Comparison of ENCODE assay signal across 14 cellular contexts in genomic region chr16:31451201-31451600, GRCh38. TPM values are rescaled to one million over a fixed set of nuclear protein-coding genes. Genes with fewer than 3 reads are reported as not detected.
DNase-seq lines count a peak whose midpoint lies in the region; TF ChIP-seq lines count a peak whose summit lies in the region.
"Had no signal": no experiment of that assay in that cellular context is flagged by ENCODE, and none has a peak within 500 bp of the region (broad histone marks: within the 10 kb centered on the region; RNA-seq: fewer than 3 reads in every experiment).

No MANE protein-coding gene starts in this region.

- no peak overlapping the region for H3K4me3 Mint-ChIP-seq in Calu3 (ENCODE audit: low read depth, unreplicated experiment)
- no peak overlapping the region for H3K4me3 Mint-ChIP-seq in activated T-helper 2 cell treated with anti-CD3 and anti-CD28 coated beads, Interferon-gamma antibody, Interleukin-2, Interleukin-4, amounts not matched to agents 10 μg/mL and 5 μg/mL and 100 μg/mL, durations not matched to agents 14 hours and 24 hours and 36 hours (ENCODE audit: low read depth)
- H3K4me3 Mint-ChIP-seq: activated T-helper 1 cell treated with anti-CD3 and anti-CD28 coated beads, Interleukin-12 subunit alpha, Interleukin-12 subunit beta, Interleukin-2, Interleukin-4 antibody, amounts not matched to agents 30 ng/mL and 10 ng/mL and 1 ng/mL, durations not matched to agents 14 hours and 24 hours and 36 hours had no signal

- no peaks in the 10 kb centered on the region for H3K9me3 Mint-ChIP-seq in Calu3 (ENCODE audit: low read depth, unreplicated experiment)
- no peaks in the 10 kb centered on the region for H3K9me3 Mint-ChIP-seq in activated T-helper 2 cell treated with anti-CD3 and anti-CD28 coated beads, Interferon-gamma antibody, Interleukin-2, Interleukin-4, amounts not matched to agents 10 μg/mL and 5 μg/mL and 100 μg/mL, durations not matched to agents 14 hours and 24 hours and 36 hours
- H3K9me3 Mint-ChIP-seq: activated T-helper 1 cell treated with anti-CD3 and anti-CD28 coated beads, Interleukin-12 subunit alpha, Interleukin-12 subunit beta, Interleukin-2, Interleukin-4 antibody, amounts not matched to agents 30 ng/mL and 10 ng/mL and 1 ng/mL, durations not matched to agents 14 hours and 24 hours and 36 hours; naive thymus-derived CD8-positive, alpha-beta T cell had no signal

- intact Hi-C loops in Calu3 (cut with micrococcal nuclease; ENCODE audit: unreplicated experiment) (loop anchor here (5.0 to 10.0 kb wide), 3 partner anchors 36 to 416 kb away; no protein-coding TSS in a partner anchor), esophagus muscularis mucosa (cut with DNase I) (loop anchor here (10.0 kb wide), 1 partner anchor 414 kb away; no protein-coding TSS in a partner anchor)
- intact Hi-C loops in activated T-helper 2 cell treated with anti-CD3 and anti-CD28 coated beads, Interferon-gamma antibody, Interleukin-2, Interleukin-4, amounts not matched to agents 10 μg/mL and 5 μg/mL and 100 μg/mL, durations not matched to agents 14 hours and 24 hours and 36 hours (cut with micrococcal nuclease): loop anchor here (10.0 kb wide), 1 partner anchor 266 kb away; the partner anchor contains the start of gene FUS

- H3K9me3 ChIP-seq in esophagus muscularis mucosa: no peaks in the 10 kb centered on the region
- H3K9me3 ChIP-seq: lower lobe of right lung had no signal

- peaks cover 50 to 55% (median 53%) of the 10 kb centered on the region in 4 donors for H3K4me1 ChIP-seq in esophagus muscularis mucosa

- peaks cover 21% of the 10 kb centered on the region for H3K4me1 Mint-ChIP-seq in Calu3 (ENCODE audit: low read depth, unreplicated experiment)
- peaks cover 19% of the 10 kb centered on the region for H3K4me1 Mint-ChIP-seq in activated T-helper 2 cell treated with anti-CD3 and anti-CD28 coated beads, Interferon-gamma antibody, Interleukin-2, Interleukin-4, amounts not matched to agents 10 μg/mL and 5 μg/mL and 100 μg/mL, durations not matched to agents 14 hours and 24 hours and 36 hours (ENCODE audit: low read depth)

- H3K27ac ChIP-seq in esophagus muscularis mucosa (replicated peaks in 1 of 4): peak overlapping the region in 3 of 4 donors; percentile 58 to 67 (median 66)
- peak overlapping the region in 11 of 21 experiments; percentile 7 to 85 (median 79) for H3K27ac ChIP-seq in skin epidermis
- H3K27ac ChIP-seq: coronary artery, lower lobe of right lung had no signal

- H3K27me3 Mint-ChIP-seq in Calu3 (ENCODE audit: unreplicated experiment): no peaks in the 10 kb centered on the region
- no peaks in the 10 kb centered on the region for H3K27me3 Mint-ChIP-seq in activated T-helper 2 cell treated with anti-CD3 and anti-CD28 coated beads, Interferon-gamma antibody, Interleukin-2, Interleukin-4, amounts not matched to agents 10 μg/mL and 5 μg/mL and 100 μg/mL, durations not matched to agents 14 hours and 24 hours and 36 hours (ENCODE audit: low read depth)
- H3K27me3 Mint-ChIP-seq: naive thymus-derived CD8-positive, alpha-beta T cell had no signal

- WGBS in esophagus muscularis mucosa: 84% methylated on average over 5 of the region's 5 CpGs

- TF ChIP-seq POLR2A in Raji (IDR thresholded peaks at IDR 0.05; ENCODE audit: insufficient read depth, low read depth, low read length) (0 out of 2 replicates have a peak, but pooled peaks have one; percentile 11), esophagus muscularis mucosa (IDR thresholded peaks at IDR 0.05; ENCODE audit: low read depth) (no peak)

- no TSS peak for BruUV-seq in Calu3 (replicated peaks; lab: Mats Ljungman, UMichigan)

- H3K4me3 ChIP-seq in esophagus muscularis mucosa: no peak overlapping the region
- H3K4me3 ChIP-seq in skin epidermis: no peak overlapping the region
- H3K4me3 ChIP-seq: coronary artery, lower lobe of right lung had no signal

- peaks cover 0 to 5% (median 2%) of the 10 kb centered on the region in 4 donors for H3K36me3 ChIP-seq in esophagus muscularis mucosa

- H3K27ac Mint-ChIP-seq in Calu3 (ENCODE audit: unreplicated experiment): peak overlapping the region; percentile 11
- no peak overlapping the region for H3K27ac Mint-ChIP-seq in activated T-helper 2 cell treated with anti-CD3 and anti-CD28 coated beads, Interferon-gamma antibody, Interleukin-2, Interleukin-4, amounts not matched to agents 10 μg/mL and 5 μg/mL and 100 μg/mL, durations not matched to agents 14 hours and 24 hours and 36 hours
- H3K27ac Mint-ChIP-seq: activated T-helper 1 cell treated with anti-CD3 and anti-CD28 coated beads, Interleukin-12 subunit alpha, Interleukin-12 subunit beta, Interleukin-2, Interleukin-4 antibody, amounts not matched to agents 30 ng/mL and 10 ng/mL and 1 ng/mL, durations not matched to agents 14 hours and 24 hours and 36 hours had no signal

- TF ChIP-seq CTCF in Calu3 (IDR thresholded peaks at IDR 0.05; ENCODE audit: unreplicated experiment) (no peak), esophagus muscularis mucosa (IDR thresholded peaks at IDR 0.05) (no peak)

- no peaks in the 10 kb centered on the region for H3K27me3 ChIP-seq in esophagus muscularis mucosa

- peaks cover 35% of the 10 kb centered on the region for H3K36me3 Mint-ChIP-seq in Calu3 (ENCODE audit: insufficient read depth, unreplicated experiment)
- H3K36me3 Mint-ChIP-seq in activated T-helper 2 cell treated with anti-CD3 and anti-CD28 coated beads, Interferon-gamma antibody, Interleukin-2, Interleukin-4, amounts not matched to agents 10 μg/mL and 5 μg/mL and 100 μg/mL, durations not matched to agents 14 hours and 24 hours and 36 hours (ENCODE audit: low read depth): peaks cover 19% of the 10 kb centered on the region
- H3K36me3 Mint-ChIP-seq: naive thymus-derived CD8-positive, alpha-beta T cell had no signal

- CTCF ChIA-PET in Calu3 (lab: Charles Lee): interaction anchor here (0.6 to 1.7 kb wide), 9 partner anchors 8 to 466 kb away, joined by 3 to 11 read pairs (median 3); partner anchors contain the start of genes HSD3B7, KAT8, ZNF267 and ZNF843

- no peak for TF ChIP-seq EP300 in esophagus muscularis mucosa (IDR thresholded peaks at IDR 0.05)

- DNase-seq in Calu3 (no peak), esophagus muscularis mucosa (ENCODE audit: extremely low spot score) (no peak), C1 segment of cervical spinal cord (lab: John Stamatoyannopoulos, UW) (no peak)
- no peak for DNase-seq in stimulated activated CD4-positive, alpha-beta T cell treated with anti-CD3 and anti-CD28 coated beads, Interleukin-2, amount 100 ng/mL, for 24 hours
- DNase-seq in activated T-helper 2 cell treated with anti-CD3 and anti-CD28 coated beads, Interferon-gamma antibody, Interleukin-2, Interleukin-4, amounts not matched to agents 10 μg/mL and 5 μg/mL and 100 μg/mL, durations not matched to agents 14 hours and 24 hours and 36 hours (ENCODE audit: low spot score): no peak
- DNase-seq: activated CD4-positive, alpha-beta T cell treated with anti-CD3 and anti-CD28 coated beads, Interleukin-2, amount 50 U/mL, for 48 hours; lower lobe of right lung; naive thymus-derived CD8-positive, alpha-beta T cell had no signal

RNA-seq across cellular contexts. Expression of gene ARMC5, which starts 8.1 kb away (rescaled TPM):
- total RNA-seq in Calu3 (2022): 13.2 and 13.6 TPM in 2 replicates
- 10 to 100 TPM in 2 of 4 donors, 1 to 10 TPM in 2; 5.4 to 13.4 (median 9.9) TPM for total RNA-seq in esophagus muscularis mucosa
- 10.5 and 10.6 TPM in 2 replicates for total RNA-seq in activated T-helper 2 cell treated with anti-CD3 and anti-CD28 coated beads, Interferon-gamma antibody, Interleukin-2, Interleukin-4, amounts not matched to agents 10 μg/mL and 5 μg/mL and 100 μg/mL, durations not matched to agents 14 hours and 24 hours and 36 hours

RNA-seq across cellular contexts. Expression of gene ZNF843, which starts 8.6 kb away (rescaled TPM):
- total RNA-seq in Calu3 (2022) (0.17 TPM in 1 of 2 replicates, not detected in the other), esophagus muscularis mucosa (1 to 10 TPM in 2 of 4 donors, under 1 TPM in 2; 0.50 to 1.9 (median 1.3) TPM)
- 0.27 and 0.41 TPM in 2 replicates for total RNA-seq in activated T-helper 2 cell treated with anti-CD3 and anti-CD28 coated beads, Interferon-gamma antibody, Interleukin-2, Interleukin-4, amounts not matched to agents 10 μg/mL and 5 μg/mL and 100 μg/mL, durations not matched to agents 14 hours and 24 hours and 36 hours

RNA-seq across cellular contexts. Expression of gene TGFB1I1, which starts 20.8 kb away (rescaled TPM):
- total RNA-seq in Calu3 (2022) (14.5 and 18.7 TPM in 2 replicates), esophagus muscularis mucosa (100 to 1,000 TPM; 255 to 471 (median 274) TPM)
- total RNA-seq in activated T-helper 2 cell treated with anti-CD3 and anti-CD28 coated beads, Interferon-gamma antibody, Interleukin-2, Interleukin-4, amounts not matched to agents 10 μg/mL and 5 μg/mL and 100 μg/mL, durations not matched to agents 14 hours and 24 hours and 36 hours: 1.2 and 1.7 TPM in 2 replicates

RNA-seq across cellular contexts. Expression of gene COX6A2, which starts 23.0 kb away (rescaled TPM):
- not detected in 2 replicates for total RNA-seq in Calu3 (2022)
- 1 to 10 TPM in 1 of 4 donors, not detected in 3; 1.3 TPM for total RNA-seq in esophagus muscularis mucosa
- not detected in 2 replicates for total RNA-seq in activated T-helper 2 cell treated with anti-CD3 and anti-CD28 coated beads, Interferon-gamma antibody, Interleukin-2, Interleukin-4, amounts not matched to agents 10 μg/mL and 5 μg/mL and 100 μg/mL, durations not matched to agents 14 hours and 24 hours and 36 hours
- total RNA-seq: activated T-helper 1 cell treated with anti-CD3 and anti-CD28 coated beads, Interleukin-12 subunit alpha, Interleukin-12 subunit beta, Interleukin-2, Interleukin-4 antibody, amounts not matched to agents 30 ng/mL and 10 ng/mL and 1 ng/mL, durations not matched to agents 14 hours and 24 hours and 36 hours; glomerular endothelial cell; lower lobe of right lung; naive thymus-derived CD8-positive, alpha-beta T cell; temporal lobe had no signal

RNA-seq across cellular contexts. Expression of gene SLC5A2, which starts 31.7 kb away (rescaled TPM):
- total RNA-seq in Calu3 (2022) (0.54 and 1.6 TPM in 2 replicates), esophagus muscularis mucosa (under 1 TPM in 3 of 4 donors, not detected in 1; 0.13 to 0.66 (median 0.34) TPM)
- total RNA-seq in activated T-helper 2 cell treated with anti-CD3 and anti-CD28 coated beads, Interferon-gamma antibody, Interleukin-2, Interleukin-4, amounts not matched to agents 10 μg/mL and 5 μg/mL and 100 μg/mL, durations not matched to agents 14 hours and 24 hours and 36 hours: not detected in 2 replicates
- total RNA-seq: activated T-helper 1 cell treated with anti-CD3 and anti-CD28 coated beads, Interleukin-12 subunit alpha, Interleukin-12 subunit beta, Interleukin-2, Interleukin-4 antibody, amounts not matched to agents 30 ng/mL and 10 ng/mL and 1 ng/mL, durations not matched to agents 14 hours and 24 hours and 36 hours; glomerular endothelial cell had no signal

Comparison
In these comparisons a context has a peak if more than half of its experiments do, and no peak if none do; other contexts are left out.
1. RNA of gene TGFB1I1, which starts 20.8 kb away (total RNA-seq): 255 to 471 TPM in esophagus muscularis mucosa; 14.5 to 18.7 TPM in Calu3 and 1.2 to 1.7 TPM in activated T-helper 2 cell treated with anti-CD3 and anti-CD28 coated beads, Interferon-gamma antibody, Interleukin-2, Interleukin-4, amounts not matched to agents 10 μg/mL and 5 μg/mL and 100 μg/mL, durations not matched to agents 14 hours and 24 hours and 36 hours; every median in the first group is over 10 times any median in the second.